In the genomic region with DNA sequence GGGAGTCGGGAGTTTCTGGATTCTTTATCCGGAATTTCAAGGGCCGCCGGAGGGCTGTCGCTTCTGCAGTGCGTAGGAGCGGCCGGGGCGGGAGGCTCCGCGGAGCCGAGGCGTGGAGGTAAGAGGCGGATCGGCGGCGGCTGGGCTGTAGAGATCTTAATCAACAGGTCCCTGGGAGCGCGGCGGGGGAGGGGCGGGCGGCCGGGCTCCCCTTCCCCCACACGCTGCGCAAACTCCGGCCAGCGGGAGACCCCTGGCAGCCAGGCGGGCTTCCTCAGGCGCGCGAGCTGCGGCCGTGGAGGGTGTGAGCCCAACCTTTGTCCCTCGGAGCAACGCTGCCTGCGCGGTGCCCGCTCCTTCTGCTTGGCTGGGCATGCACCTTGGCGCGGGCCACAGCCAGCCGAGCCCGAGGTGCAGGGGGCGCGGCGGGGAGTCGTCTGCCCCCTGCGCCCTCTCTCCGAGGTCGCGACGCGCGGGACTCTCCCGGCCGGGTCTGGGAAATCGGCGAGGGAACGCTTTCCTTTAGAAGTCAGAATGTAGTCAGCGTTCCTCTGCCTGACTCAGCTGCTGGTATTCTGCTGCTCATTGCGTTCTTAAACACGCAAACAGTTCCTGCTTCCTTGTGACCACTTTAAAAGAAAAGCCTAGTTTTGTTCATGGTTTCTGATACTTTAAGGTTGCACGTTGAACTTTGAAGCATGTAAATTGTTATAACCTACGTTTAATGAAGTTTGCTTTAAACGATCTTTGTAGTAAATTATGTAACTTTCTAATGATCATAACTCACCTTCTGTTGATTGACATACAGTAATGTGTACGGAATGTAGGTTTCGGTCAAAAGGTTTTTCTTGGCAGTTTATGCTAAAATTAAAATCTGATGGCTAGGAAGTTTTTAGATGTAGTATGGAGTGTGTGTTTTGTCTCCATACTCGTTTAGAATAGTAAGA, we compare ENCODE assay signal across 8 cellular contexts. TPM values are rescaled to one million over a fixed set of nuclear protein-coding genes. Genes with fewer than 3 reads are reported as not detected.
A peak's percentile ranks its signal among the peaks of the same experiment; 100 is the strongest.
DNase-seq lines count a peak whose midpoint lies in the region; ATAC-seq and TF ChIP-seq lines count a peak whose summit lies in the region.

A gene (plus strand): TSS at position 20 of the 947 bp plus-strand sequence. CDS start 37,736 bp downstream, outside the sequence.

- peak within 1 kb of the TSS; percentile 90 for H3K4me3 ChIP-seq in SJSA1

- H3K9me3 ChIP-seq in SJSA1 (replicated peaks): no peaks in the 10 kb centered on the region

- peaks cover 4% of the 10 kb centered on the region for H3K36me3 ChIP-seq in SJSA1

- H3K27ac ChIP-seq in SJSA1 (peak within 1 kb of the TSS; percentile 94), cingulate gyrus (ENCODE audit: low read depth, low read length) (peak within 1 kb of the TSS; percentile 92)

- ATAC-seq in GM19467 (IDR thresholded peaks at IDR 0.05; ENCODE audit: unreplicated experiment) (peak; percentile 37), HG03558 (IDR thresholded peaks at IDR 0.05; ENCODE audit: extremely low read depth, unreplicated experiment) (peak; percentile 19)

- in situ Hi-C loops in GM13976 (cut with MboI; ENCODE audit: low sequenced_read_pairs, unreplicated experiment): no loop called here

- no peak for TF ChIP-seq CTCF in GM13976 (IDR thresholded peaks at IDR 0.05; ENCODE audit: borderline replicate concordance, control extremely low read depth, extremely low read depth, insufficient read depth, missing control alignments)

- H3K4me1 ChIP-seq in SJSA1 (replicated peaks): peaks cover 7% of the 10 kb centered on the region

- DNase-seq in EL: peak; percentile 82
- DNase-seq in SJSA1 (ENCODE audit: low read depth in 1 of 2, low spot score in 2 of 2): peak; percentile 66 to 84
- peak; percentile 62 for DNase-seq in kidney glomerular epithelial cell (lab: John Stamatoyannopoulos, UW)
- peak; percentile 15 to 44 (median 24) for DNase-seq in stimulated activated CD4-positive, alpha-beta T cell treated with anti-CD3 and anti-CD28 coated beads, Interleukin-12 subunit alpha, Interleukin-12 subunit beta, amount 100 ng/mL, for 48 hours (ENCODE audit: low read depth in 2 of 3, low spot score in 1 of 3)
- DNase-seq in GM13976 (ENCODE audit: low spot score): no peak

- H3K27me3 ChIP-seq in SJSA1 (replicated peaks): no peaks in the 10 kb centered on the region

RNA-seq across cellular contexts. Expression of the gene that starts here (rescaled TPM):
- 20.4 and 35.0 TPM in 2 replicates for total RNA-seq in SJSA1 (2014; rRNA removed; shearing (Covaris generic))
